In genomic region chr18:23126352-23127056, GRCh38 we compare ENCODE assay signal across 20 cellular contexts. TPM values are rescaled to one million over a fixed set of nuclear protein-coding genes. Genes with fewer than 3 reads are reported as not detected.
DNase-seq lines count a peak whose midpoint lies in the region; FAIRE-seq and TF ChIP-seq lines count a peak whose summit lies in the region.
"Had no signal": no experiment of that assay in that cellular context is flagged by ENCODE, and none has a peak within 500 bp of the region (broad histone marks: within the 10 kb centered on the region; RNA-seq: fewer than 3 reads in every experiment).

No MANE protein-coding gene starts in this region.

- FAIRE-seq in bronchial epithelial cell (lab: Jason Lieb, UNC) = peak; percentile 50
- FAIRE-seq in GM12891 (lab: Jason Lieb, UNC) = no peak

- H3K36me3 Mint-ChIP-seq in nephron progenitor cell (ENCODE audit: low read depth) (no peaks in the 10 kb centered on the region), Caco-2 (ENCODE audit: insufficient read depth, unreplicated experiment) (no peaks in the 10 kb centered on the region)
- H3K36me3 Mint-ChIP-seq: activated naive CD4-positive, alpha-beta T cell treated with anti-CD3 and anti-CD28 coated beads, Interleukin-2, amount 50 U/mL, for 72 hours had no signal

- no peaks in the 10 kb centered on the region for H3K27me3 ChIP-seq in bronchial epithelial cell (ENCODE audit: control insufficient read depth, insufficient read depth, low read length)
- no peaks in the 10 kb centered on the region for H3K27me3 ChIP-seq in Caco-2 (replicated peaks; ENCODE audit: control insufficient read depth, insufficient read depth, low read length)
- no peaks in the 10 kb centered on the region for H3K27me3 ChIP-seq in vagina
- H3K27me3 ChIP-seq: brain microvascular endothelial cell had no signal

- H3K9me3 ChIP-seq in Caco-2 = no peaks in the 10 kb centered on the region
- H3K9me3 ChIP-seq in vagina = no peaks in the 10 kb centered on the region

- peaks cover 47% of the 10 kb centered on the region for H3K4me1 Mint-ChIP-seq in nephron progenitor cell
- peaks cover 12% of the 10 kb centered on the region for H3K4me1 Mint-ChIP-seq in Caco-2 (ENCODE audit: low read depth, unreplicated experiment)
- H3K4me1 Mint-ChIP-seq: activated CD4-positive, alpha-beta T cell treated with anti-CD3 and anti-CD28 coated beads, Interleukin-2, amount 10 ng/mL, durations not matched to agents 7 days and 5 days had no signal

- H3K4me3 Mint-ChIP-seq in nephron progenitor cell (no peak overlapping the region), Caco-2 (ENCODE audit: unreplicated experiment) (no peak overlapping the region)
- H3K4me3 Mint-ChIP-seq: activated CD4-positive, alpha-beta T cell treated with anti-CD3 and anti-CD28 coated beads, Interleukin-2, amount 10 ng/mL, durations not matched to agents 7 days and 5 days; GM23338; immature natural killer cell had no signal

- H3K9me3 Mint-ChIP-seq in nephron progenitor cell (no peaks in the 10 kb centered on the region), Caco-2 (ENCODE audit: unreplicated experiment) (no peaks in the 10 kb centered on the region)
- H3K9me3 Mint-ChIP-seq: activated CD4-positive, alpha-beta T cell treated with anti-CD3 and anti-CD28 coated beads, Interleukin-2, amount 10 ng/mL, durations not matched to agents 7 days and 5 days; activated naive CD4-positive, alpha-beta T cell treated with anti-CD3 and anti-CD28 coated beads, Interleukin-2, amount 50 U/mL, for 72 hours; GM23338; immature natural killer cell had no signal

- POLR2A ChIA-PET in Caco-2 (lab: Charles Lee) = no interaction called here

- H3K27ac Mint-ChIP-seq in nephron progenitor cell (peak overlapping the region; percentile 96), Caco-2 (ENCODE audit: unreplicated experiment) (no peak overlapping the region)
- H3K27ac Mint-ChIP-seq: activated CD4-positive, alpha-beta T cell treated with anti-CD3 and anti-CD28 coated beads, Interleukin-2, amount 10 ng/mL, durations not matched to agents 7 days and 5 days; activated naive CD4-positive, alpha-beta T cell treated with anti-CD3 and anti-CD28 coated beads, Interleukin-2, amount 50 U/mL, for 72 hours; GM23338; immature natural killer cell had no signal

- H3K27me3 Mint-ChIP-seq in nephron progenitor cell (ENCODE audit: low read depth, poor library complexity) = peaks cover 6% of the 10 kb centered on the region
- no peaks in the 10 kb centered on the region for H3K27me3 Mint-ChIP-seq in Caco-2 (ENCODE audit: insufficient read depth, unreplicated experiment)
- H3K27me3 Mint-ChIP-seq: activated CD4-positive, alpha-beta T cell treated with anti-CD3 and anti-CD28 coated beads, Interleukin-2, amount 10 ng/mL, durations not matched to agents 7 days and 5 days had no signal

- H3K36me3 ChIP-seq in bronchial epithelial cell (ENCODE audit: control insufficient read depth, insufficient read depth, low read length) = no peaks in the 10 kb centered on the region
- H3K36me3 ChIP-seq in Caco-2 (ENCODE audit: control insufficient read depth, insufficient read depth, low read length) = no peaks in the 10 kb centered on the region
- H3K36me3 ChIP-seq in vagina = no peaks in the 10 kb centered on the region
- H3K36me3 ChIP-seq: brain microvascular endothelial cell had no signal

- H3K4me1 ChIP-seq in Caco-2 (peaks cover 30% of the 10 kb centered on the region), vagina (peaks cover 13% of the 10 kb centered on the region)

- TF ChIP-seq POLR2A in GM12891 (IDR thresholded peaks at IDR 0.05; ENCODE audit: low read depth, low read length) = no peak
- no peak for TF ChIP-seq POLR2A in vagina (IDR thresholded peaks at IDR 0.05)

- intact Hi-C loops in Caco-2 (cut with micrococcal nuclease; ENCODE audit: unreplicated experiment) = no loop called here
- intact Hi-C loops in vagina (cut with DNase I) = no loop called here

- H3K4me3 ChIP-seq in bronchial epithelial cell (ENCODE audit: low read depth, low read length) (no peak overlapping the region), Caco-2 (ENCODE audit: low read depth, low read length) (no peak overlapping the region), vagina (no peak overlapping the region)
- H3K4me3 ChIP-seq: GM23338 had no signal

- H3K27ac ChIP-seq in vagina = no peak overlapping the region
- H3K27ac ChIP-seq: brain microvascular endothelial cell, C4-2B had no signal

- TF ChIP-seq CTCF in bronchial epithelial cell (IDR thresholded peaks at IDR 0.05; ENCODE audit: insufficient read depth, low read length, severe bottlenecking) (no peak), nephron progenitor cell (IDR thresholded peaks at IDR 0.05) (no peak), Caco-2 (IDR thresholded peaks at IDR 0.05; ENCODE audit: insufficient read depth in 1 of 2, low read depth in 1 of 2, low read length in 1 of 2, severe bottlenecking in 1 of 2, unreplicated experiment in 1 of 2) (no peak), vagina (IDR thresholded peaks at IDR 0.05) (no peak)

- DNase-seq in GM03348 (ENCODE audit: low spot score) (peak; percentile 59), NCI-H1694 treated with DMSO at 0.1 percent for 48 hours (lab: John Stamatoyannopoulos, UW) (peak; percentile 76), bronchial epithelial cell (ENCODE audit: low read depth) (no peak), nephron progenitor cell (no peak), GM12891 (ENCODE audit: insufficient read length, low spot score) (no peak), Caco-2 (no peak), vagina (ENCODE audit: extremely low spot score in 2 of 2) (no peak)
- DNase-seq: activated CD4-positive, alpha-beta T cell treated with anti-CD3 and anti-CD28 coated beads, Interleukin-2, amount 10 ng/mL, durations not matched to agents 7 days and 5 days; brain microvascular endothelial cell; effector CD8-positive, alpha-beta T cell; foreskin melanocyte; immature natural killer cell; mammary epithelial cell; NCI-H2107; NCI-H774; retina; stimulated activated CD4-positive, alpha-beta T cell treated with anti-CD3 and anti-CD28 coated beads, Interleukin-2, amount 100 ng/mL, for 24 hours had no signal

- CTCF ChIA-PET in Caco-2 (lab: Charles Lee) = no interaction called here

- no TSS peak for BruUV-seq in Caco-2 (replicated peaks; lab: Mats Ljungman, UMichigan)

TF ChIP-seq in GM12891, 5 proteins besides CTCF, POLR2A, EP300 and RAD21:
- TF ChIP-seq TAF1 (IDR thresholded peaks at IDR 0.05; ENCODE audit: low read depth, low read length) (no peak), POU2F2 (IDR thresholded peaks at IDR 0.05; ENCODE audit: low read depth, low read length) (no peak)

RNA-seq across cellular contexts. Expression of gene CABLES1, which starts 8.8 kb away (rescaled TPM):
- 0.13 and 0.26 TPM in 2 replicates for total RNA-seq in bronchial epithelial cell
- 16.8 TPM for polyA plus RNA-seq in GM12891 (2012; ENCODE audit: low read depth, missing spikeins)
- 27.2 and 29.5 TPM in 2 replicates for total RNA-seq in Caco-2 (2022)
- 39.3 TPM for total RNA-seq in vagina

Comparison
In these comparisons a context has a peak if more than half of its experiments do, and no peak if none do; other contexts are left out.
1. DNase-seq: peak in GM03348 (single experiment) and NCI-H1694 treated with DMSO at 0.1 percent for 48 hours (single experiment); none in bronchial epithelial cell (single experiment), nephron progenitor cell (single experiment), GM12891 (single experiment), Caco-2 (0 of 2) and vagina (0 of 2).
2. RNA of gene CABLES1, which starts 8.8 kb away (total RNA-seq): 39.3 TPM in vagina (single experiment) and 27.2 to 29.5 TPM in Caco-2; 0.13 to 0.26 TPM in bronchial epithelial cell; every median in the first group is over 10 times any median in the second.